10 cellular contexts compared by ENCODE assay signal in the genomic region with DNA sequence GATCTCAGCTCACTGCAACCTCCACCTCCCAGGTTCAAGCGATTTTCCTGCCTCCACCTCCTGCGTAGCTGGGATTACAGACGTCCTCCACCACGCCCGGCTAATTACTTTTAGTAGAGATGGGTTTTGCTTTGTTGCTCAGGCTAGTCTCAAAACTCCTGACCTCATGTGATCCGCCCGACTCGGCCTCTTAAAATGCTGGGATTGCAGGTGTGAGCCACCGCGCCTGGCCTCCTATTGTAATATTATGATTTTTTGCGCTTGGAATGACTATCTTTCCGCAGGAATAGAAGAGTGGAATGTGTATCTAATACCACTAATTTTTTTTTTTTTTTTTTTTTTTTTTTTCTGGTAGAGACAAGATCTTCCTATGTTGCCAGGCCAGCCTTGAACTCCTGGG. TPM values are rescaled to one million over a fixed set of nuclear protein-coding genes. Genes with fewer than 3 reads are reported as not detected.
DNase-seq lines count a peak whose midpoint lies in the region; ATAC-seq, FAIRE-seq and TF ChIP-seq lines count a peak whose summit lies in the region.
"Had no signal": no experiment of that assay in that cellular context is flagged by ENCODE, and none has a peak within 500 bp of the region (broad histone marks: within the 10 kb centered on the region; RNA-seq: fewer than 3 reads in every experiment).

No MANE protein-coding gene starts in this region.

- H3K27ac Mint-ChIP-seq in activated CD4-positive, alpha-beta T cell treated with anti-CD3 and anti-CD28 coated beads, Interleukin-2, amount 10 ng/mL, durations not matched to agents 24 days and 14 days: peak overlapping the region; percentile 71
- peak overlapping the region; percentile 52 for H3K27ac Mint-ChIP-seq in activated T-helper 1 cell treated with anti-CD3 and anti-CD28 coated beads, Interleukin-12 subunit alpha, Interleukin-12 subunit beta, Interleukin-2, Interleukin-4 antibody, amounts not matched to agents 30 ng/mL and 10 ng/mL and 1 ng/mL, durations not matched to agents 14 hours and 24 hours and 36 hours

- H3K27ac ChIP-seq in kidney (ENCODE audit: low read depth in 2 of 2, low read length in 2 of 2) (no peak overlapping the region), subcutaneous abdominal adipose tissue (ENCODE audit: low read depth, low read length) (peak overlapping the region; percentile 91)

- H3K9me3 ChIP-seq in kidney (ENCODE audit: control insufficient read depth in 1 of 2, low read length in 2 of 2) (no peaks in the 10 kb centered on the region), subcutaneous abdominal adipose tissue (ENCODE audit: control insufficient read depth in 5 of 5, low read length in 5 of 5) (no peaks in the 10 kb centered on the region)

- ATAC-seq in GM19467 (IDR thresholded peaks at IDR 0.05; ENCODE audit: unreplicated experiment): no peak
- no peak for ATAC-seq in HG02610 (IDR thresholded peaks at IDR 0.05; ENCODE audit: unreplicated experiment)

- H3K4me1 Mint-ChIP-seq in activated CD4-positive, alpha-beta T cell treated with anti-CD3 and anti-CD28 coated beads, Interleukin-2, amount 10 ng/mL, durations not matched to agents 24 days and 14 days: peaks cover 26% of the 10 kb centered on the region
- H3K4me1 Mint-ChIP-seq in activated T-helper 1 cell treated with anti-CD3 and anti-CD28 coated beads, Interleukin-12 subunit alpha, Interleukin-12 subunit beta, Interleukin-2, Interleukin-4 antibody, amounts not matched to agents 30 ng/mL and 10 ng/mL and 1 ng/mL, durations not matched to agents 14 hours and 24 hours and 36 hours (ENCODE audit: low read depth): peaks cover 44% of the 10 kb centered on the region

- intact Hi-C loops in activated CD4-positive, alpha-beta T cell treated with anti-CD3 and anti-CD28 coated beads, Interleukin-2, amount 10 ng/mL, durations not matched to agents 24 days and 14 days (cut with micrococcal nuclease): loop anchor here (2.0 to 10.0 kb wide), 6 partner anchors 38 to 631 kb away; a partner anchor contains a TSS
- intact Hi-C loops in activated T-helper 1 cell treated with anti-CD3 and anti-CD28 coated beads, Interleukin-12 subunit alpha, Interleukin-12 subunit beta, Interleukin-2, Interleukin-4 antibody, amounts not matched to agents 30 ng/mL and 10 ng/mL and 1 ng/mL, durations not matched to agents 14 hours and 24 hours and 36 hours (cut with micrococcal nuclease): loop anchor here (1.0 to 10.0 kb wide), 11 partner anchors 12 to 1942 kb away; a partner anchor contains a TSS
- intact Hi-C loops in kidney (cut with DNase I): no loop called here

- H3K4me1 ChIP-seq in kidney (ENCODE audit: control insufficient read depth in 1 of 2, insufficient read depth in 1 of 2, low read depth in 1 of 2, low read length in 2 of 2) (peaks cover 11 to 12% of the 10 kb centered on the region in 2 donors), subcutaneous abdominal adipose tissue (ENCODE audit: control insufficient read depth in 5 of 5, insufficient read depth in 5 of 5, low read length in 5 of 5) (peaks cover 3 to 37% (median 29%) of the 10 kb centered on the region in 5 donors)

- H3K36me3 Mint-ChIP-seq in activated CD4-positive, alpha-beta T cell treated with anti-CD3 and anti-CD28 coated beads, Interleukin-2, amount 10 ng/mL, durations not matched to agents 24 days and 14 days (ENCODE audit: low read depth): peaks cover 14% of the 10 kb centered on the region
- peaks cover 12% of the 10 kb centered on the region for H3K36me3 Mint-ChIP-seq in activated T-helper 1 cell treated with anti-CD3 and anti-CD28 coated beads, Interleukin-12 subunit alpha, Interleukin-12 subunit beta, Interleukin-2, Interleukin-4 antibody, amounts not matched to agents 30 ng/mL and 10 ng/mL and 1 ng/mL, durations not matched to agents 14 hours and 24 hours and 36 hours (ENCODE audit: low read depth)

- TF ChIP-seq POLR2A in erythroblast (IDR thresholded peaks at IDR 0.05; ENCODE audit: low read length): no peak

- no peaks in the 10 kb centered on the region for H3K27me3 ChIP-seq in subcutaneous abdominal adipose tissue (ENCODE audit: control insufficient read depth in 5 of 5, insufficient read depth in 4 of 5, low read length in 5 of 5)

- FAIRE-seq in kidney (lab: Jason Lieb, UNC): no peak

- H3K4me3 ChIP-seq in kidney (ENCODE audit: low read length in 2 of 2) (peak overlapping the region; percentile 78 to 88), subcutaneous abdominal adipose tissue (ENCODE audit: low read depth in 1 of 5, low read length in 5 of 5) (peak overlapping the region; percentile 32 to 97 (median 93))

- no peak for DNase-seq in activated CD4-positive, alpha-beta T cell treated with anti-CD3 and anti-CD28 coated beads, Interleukin-2, amount 10 ng/mL, durations not matched to agents 24 days and 14 days
- no peak for DNase-seq in activated CD4-positive, alpha-beta T cell treated with anti-CD3 and anti-CD28 coated beads for 4 hours
- DNase-seq in activated T-helper 1 cell treated with anti-CD3 and anti-CD28 coated beads, Interleukin-12 subunit alpha, Interleukin-12 subunit beta, Interleukin-2, Interleukin-4 antibody, amounts not matched to agents 30 ng/mL and 10 ng/mL and 1 ng/mL, durations not matched to agents 14 hours and 24 hours and 36 hours (ENCODE audit: low spot score): no peak
- no peak for DNase-seq in kidney
- no peak for DNase-seq in erythroblast (lab: John Stamatoyannopoulos, UW)
- DNase-seq: islet precursor cell, NCI-H2171 had no signal

- H3K36me3 ChIP-seq in kidney (ENCODE audit: control insufficient read depth in 1 of 2, insufficient read depth in 2 of 2, low read length in 2 of 2) (no peaks in the 10 kb centered on the region), subcutaneous abdominal adipose tissue (ENCODE audit: control insufficient read depth in 5 of 5, insufficient read depth in 5 of 5, low read length in 5 of 5) (no peaks in the 10 kb centered on the region)

- H3K9ac ChIP-seq in kidney (ENCODE audit: low read length in 2 of 2) (no peak overlapping the region), subcutaneous abdominal adipose tissue (ENCODE audit: low read length in 5 of 5) (peak overlapping the region in 3 of 5 donors; percentile 95 to 96 (median 96))

- H3K9me3 Mint-ChIP-seq in activated CD4-positive, alpha-beta T cell treated with anti-CD3 and anti-CD28 coated beads, Interleukin-2, amount 10 ng/mL, durations not matched to agents 24 days and 14 days: no peaks in the 10 kb centered on the region
- H3K9me3 Mint-ChIP-seq in activated T-helper 1 cell treated with anti-CD3 and anti-CD28 coated beads, Interleukin-12 subunit alpha, Interleukin-12 subunit beta, Interleukin-2, Interleukin-4 antibody, amounts not matched to agents 30 ng/mL and 10 ng/mL and 1 ng/mL, durations not matched to agents 14 hours and 24 hours and 36 hours: no peaks in the 10 kb centered on the region

- no peak for TF ChIP-seq CTCF in kidney (IDR thresholded peaks at IDR 0.05; ENCODE audit: borderline replicate concordance, extremely low read depth, insufficient read depth)

- H3K27me3 Mint-ChIP-seq in activated CD4-positive, alpha-beta T cell treated with anti-CD3 and anti-CD28 coated beads, Interleukin-2, amount 10 ng/mL, durations not matched to agents 24 days and 14 days: no peaks in the 10 kb centered on the region
- no peaks in the 10 kb centered on the region for H3K27me3 Mint-ChIP-seq in activated T-helper 1 cell treated with anti-CD3 and anti-CD28 coated beads, Interleukin-12 subunit alpha, Interleukin-12 subunit beta, Interleukin-2, Interleukin-4 antibody, amounts not matched to agents 30 ng/mL and 10 ng/mL and 1 ng/mL, durations not matched to agents 14 hours and 24 hours and 36 hours (ENCODE audit: insufficient read depth)

- H3K4me3 Mint-ChIP-seq in activated CD4-positive, alpha-beta T cell treated with anti-CD3 and anti-CD28 coated beads, Interleukin-2, amount 10 ng/mL, durations not matched to agents 24 days and 14 days: peak overlapping the region; percentile 63
- peak overlapping the region; percentile 88 for H3K4me3 Mint-ChIP-seq in activated T-helper 1 cell treated with anti-CD3 and anti-CD28 coated beads, Interleukin-12 subunit alpha, Interleukin-12 subunit beta, Interleukin-2, Interleukin-4 antibody, amounts not matched to agents 30 ng/mL and 10 ng/mL and 1 ng/mL, durations not matched to agents 14 hours and 24 hours and 36 hours

RNA-seq across cellular contexts. Expression of a gene that starts 1.8 kb away (rescaled TPM):
- 46.8 and 50.4 TPM in 2 replicates for total RNA-seq in activated CD4-positive, alpha-beta T cell treated with anti-CD3 and anti-CD28 coated beads, Interleukin-2, amount 10 ng/mL, durations not matched to agents 24 days and 14 days
- 43.4 and 51.0 TPM in 2 replicates for total RNA-seq in activated T-helper 1 cell treated with anti-CD3 and anti-CD28 coated beads, Interleukin-12 subunit alpha, Interleukin-12 subunit beta, Interleukin-2, Interleukin-4 antibody, amounts not matched to agents 30 ng/mL and 10 ng/mL and 1 ng/mL, durations not matched to agents 14 hours and 24 hours and 36 hours
- 62.7 TPM for total RNA-seq in kidney
- polyA plus RNA-seq in kidney (ENCODE audit: insufficient read depth, low read depth, low replicate concordance): 49.1 TPM

Comparison
In these comparisons a context has a peak if more than half of its experiments do, and no peak if none do; other contexts are left out.
1. H3K9ac ChIP-seq: peak in subcutaneous abdominal adipose tissue (3 of 5); none in kidney (0 of 2).